8 cellular contexts compared by ENCODE assay signal in the genomic region with DNA sequence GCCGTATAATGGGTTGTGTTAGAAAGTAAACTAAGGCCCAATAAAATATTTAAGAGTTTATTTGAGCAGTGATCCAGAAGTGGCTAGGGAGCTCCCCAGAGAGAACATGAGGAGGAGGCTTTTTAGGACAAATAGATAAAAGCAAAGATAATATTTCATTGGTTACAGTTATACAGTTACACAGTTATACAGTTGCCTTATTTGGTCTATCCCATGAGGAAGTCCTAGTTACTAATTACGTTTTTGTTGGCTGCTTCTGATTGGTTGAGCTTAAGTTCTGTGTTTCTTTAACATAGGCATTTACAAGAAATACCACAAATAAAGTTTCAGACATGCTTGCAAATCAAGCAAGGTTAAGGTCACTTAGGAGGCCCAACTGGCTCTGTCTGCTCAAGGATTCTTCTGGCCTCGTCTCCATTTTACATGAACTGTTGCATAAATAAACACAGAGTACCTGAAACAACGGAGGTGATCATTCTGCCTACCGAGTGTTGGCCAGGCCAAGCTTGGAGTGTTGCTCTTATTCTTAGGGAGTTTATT. TPM values are rescaled to one million over a fixed set of nuclear protein-coding genes. Genes with fewer than 3 reads are reported as not detected.
DNase-seq lines count a peak whose midpoint lies in the region; ATAC-seq and TF ChIP-seq lines count a peak whose summit lies in the region.
"Had no signal": no experiment of that assay in that cellular context is flagged by ENCODE, and none has a peak within 500 bp of the region (broad histone marks: within the 10 kb centered on the region; RNA-seq: fewer than 3 reads in every experiment).

No MANE protein-coding gene starts in this region.

- H3K9ac ChIP-seq in colonic mucosa (ENCODE audit: low read depth in 2 of 2, low read length in 2 of 2), result no peak overlapping the region

- peaks cover 63% of the 10 kb centered on the region for H3K27me3 Mint-ChIP-seq in chondrocyte (ENCODE audit: low read depth)

- no peaks in the 10 kb centered on the region for H3K4me1 ChIP-seq in colonic mucosa
- peaks cover 15% of the 10 kb centered on the region for H3K4me1 ChIP-seq in lower lobe of right lung

- peak; percentile 46 for DNase-seq in HFF-Myc (ENCODE audit: extremely low read depth, low read depth)
- peak; percentile 50 for DNase-seq in NCI-H460 (ENCODE audit: extremely low read depth, low read depth)
- DNase-seq in colonic mucosa, result no peak
- DNase-seq in lower lobe of right lung, result no peak
- no peak for DNase-seq in NCI-H128 (lab: John Stamatoyannopoulos, UW; ENCODE audit: unreplicated experiment)
- no peak for DNase-seq in chondrocyte (ENCODE audit: low spot score)

- H3K36me3 ChIP-seq in colonic mucosa (no peaks in the 10 kb centered on the region), lower lobe of right lung (no peaks in the 10 kb centered on the region)

- H3K4me1 Mint-ChIP-seq in chondrocyte (ENCODE audit: low read depth), result peaks cover 13% of the 10 kb centered on the region

- H3K27ac ChIP-seq in colonic mucosa (peak overlapping the region; percentile 13), lower lobe of right lung (no peak overlapping the region)

- peaks cover 19% of the 10 kb centered on the region for H3K27me3 ChIP-seq in colonic mucosa
- H3K27me3 ChIP-seq in lower lobe of right lung (ENCODE audit: low read depth), result peaks cover 38% of the 10 kb centered on the region

- H3K36me3 Mint-ChIP-seq in chondrocyte (ENCODE audit: low read depth), result no peaks in the 10 kb centered on the region

- intact Hi-C loops in colonic mucosa (cut with DNase I) (no loop called here), lower lobe of right lung (cut with DNase I) (no loop called here)

- no peak overlapping the region for H3K27ac Mint-ChIP-seq in chondrocyte (ENCODE audit: unreplicated experiment)

- no peaks in the 10 kb centered on the region for H3K9me3 Mint-ChIP-seq in chondrocyte (ENCODE audit: low read depth)

- H3K4me3 Mint-ChIP-seq in chondrocyte (ENCODE audit: unreplicated experiment), result no peak overlapping the region

- H3K9me3 ChIP-seq in colonic mucosa (no peaks in the 10 kb centered on the region), lower lobe of right lung (no peaks in the 10 kb centered on the region)

- no peak for TF ChIP-seq CTCF in HFF-Myc (IDR thresholded peaks at IDR 0.05; ENCODE audit: low read depth, low read length, missing control alignments)
- no peak for TF ChIP-seq CTCF in colonic mucosa (IDR thresholded peaks at IDR 0.05)
- no peak for TF ChIP-seq CTCF in lower lobe of right lung (IDR thresholded peaks at IDR 0.05)
- no peak for TF ChIP-seq CTCF in chondrocyte (IDR thresholded peaks at IDR 0.05)

- H3K4me3 ChIP-seq in HFF-Myc (replicated peaks; ENCODE audit: low read depth, low read length), result no peak overlapping the region
- H3K4me3 ChIP-seq in colonic mucosa, result no peak overlapping the region
- H3K4me3 ChIP-seq in lower lobe of right lung, result peak overlapping the region; percentile 54

- peak; percentile 70 for ATAC-seq in GM18508 (IDR thresholded peaks at IDR 0.05; ENCODE audit: insufficient read depth, unreplicated experiment)
- ATAC-seq in lower lobe of right lung, result peak; percentile 87 to 92

RNA-seq across cellular contexts. Expression of a gene that starts 7.0 kb away (rescaled TPM):
- total RNA-seq in NCI-H460 (2014; rRNA removed; shearing (Covaris generic)), result not detected in 2 replicates
- polyA plus RNA-seq in NCI-H460 (2014; cell fraction: nucleus; rRNA removed), result not detected in 2 replicates
- 10 to 100 TPM in 1 of 2 donors, under 1 TPM in 1; 0.86 to 10.3 TPM for total RNA-seq in colonic mucosa
- 1.9 TPM for total RNA-seq in lower lobe of right lung
- total RNA-seq in chondrocyte, result not detected in 3 replicates

RNA-seq across cellular contexts. Expression of a gene that starts 32.3 kb away (rescaled TPM):
- not detected in 2 replicates for total RNA-seq in NCI-H460 (2014; rRNA removed; shearing (Covaris generic))
- polyA plus RNA-seq in NCI-H460 (2014; cell fraction: nucleus; rRNA removed), result not detected in 2 replicates
- total RNA-seq in colonic mucosa (not detected), lower lobe of right lung (not detected), chondrocyte (not detected in 3 replicates)
- total RNA-seq: subcutaneous adipose tissue had no signal

Comparison
In these comparisons a context has a peak if more than half of its experiments do, and no peak if none do; other contexts are left out.
1. DNase-seq: peak in HFF-Myc (single experiment) and NCI-H460 (single experiment); none in colonic mucosa (single experiment), lower lobe of right lung (single experiment), NCI-H128 (single experiment) and chondrocyte (single experiment).